In genomic region chr19:3868770-3869456, GRCh38 we compare ENCODE assay signal across 9 cellular contexts. TPM values are rescaled to one million over a fixed set of nuclear protein-coding genes. Genes with fewer than 3 reads are reported as not detected.
DNase-seq lines count a peak whose midpoint lies in the region; ATAC-seq, FAIRE-seq and TF ChIP-seq lines count a peak whose summit lies in the region.
"Had no signal": no experiment of that assay in that cellular context is flagged by ENCODE, and none has a peak within 500 bp of the region (broad histone marks: within the 10 kb centered on the region; RNA-seq: fewer than 3 reads in every experiment).

TSS of gene ZFR2 (minus strand) at chr19:3869038. CDS start at chr19:3869017, 21 bp downstream.

- TF ChIP-seq CTCF in WTC11 (IDR thresholded peaks at IDR 0.05) (no peak), smooth muscle cell (IDR thresholded peaks at IDR 0.05; ENCODE audit: borderline replicate concordance, insufficient read depth, poor library complexity, severe bottlenecking) (no peak)

- 6% methylated on average over 62 of the region's 62 CpGs for WGBS in ectodermal cell, 2 experiments
- 36% methylated on average over 10 of the region's 62 CpGs for WGBS in smooth muscle cell (ENCODE audit: low lambda C conversion rate)
- 10 to 34% (median 21%) methylated on average over 18 to 62 of the region's 62 CpGs for WGBS in small intestine, 3 donors

- ATAC-seq in WTC11, result peak; percentile 73
- ATAC-seq in HG02870 (IDR thresholded peaks at IDR 0.05; ENCODE audit: unreplicated experiment), result no peak
- ATAC-seq in HG03565 (IDR thresholded peaks at IDR 0.05; ENCODE audit: unreplicated experiment), result no peak
- ATAC-seq in HG02571 (IDR thresholded peaks at IDR 0.05; ENCODE audit: unreplicated experiment), result no peak
- ATAC-seq: left lung had no signal

- peak within 1 kb of the TSS; percentile 36; the same call in 1 of the 2 replicates for H3K27ac Mint-ChIP-seq in WTC11

- peaks cover 44% of the 10 kb centered on the region for H3K27me3 Mint-ChIP-seq in WTC11 (ENCODE audit: low read depth)

- DNase-seq in G401 (ENCODE audit: low spot score), result peak; percentile 27
- DNase-seq in WTC11 (ENCODE audit: low spot score), result peak; percentile 83
- DNase-seq in smooth muscle cell (lab: John Stamatoyannopoulos, UW; ENCODE audit: unreplicated experiment), result no peak
- no peak for DNase-seq in small intestine

- no peaks in the 10 kb centered on the region for H3F3A ChIP-seq in smooth muscle cell (ENCODE audit: low read depth)

- no peaks in the 10 kb centered on the region for H3K79me2 ChIP-seq in smooth muscle cell (ENCODE audit: low read depth)

- H2AFZ ChIP-seq in smooth muscle cell (ENCODE audit: low read depth), result no peak within 1 kb of the TSS

- H3K4me2 ChIP-seq in smooth muscle cell, result peak within 1 kb of the TSS; percentile 80

- CTCF ChIA-PET in WTC11 (lab: Charles Lee), result interaction anchor here (1.8 to 2.1 kb wide), 2 partner anchors 12 to 119 kb away, joined by 5 to 8 read pairs; partner anchors contain the start of gene ATCAY

- H3K4me1 ChIP-seq in ectodermal cell (ENCODE audit: control insufficient read depth, insufficient read depth, low read length) (peaks cover 10% of the 10 kb centered on the region), smooth muscle cell (ENCODE audit: low read depth) (no peaks in the 10 kb centered on the region), small intestine (ENCODE audit: control insufficient read depth in 2 of 2, insufficient read depth in 1 of 2, low read depth in 1 of 2, low read length in 1 of 2) (no peaks in the 10 kb centered on the region)
- H3K4me1 ChIP-seq: left lung had no signal

- H3K9me3 Mint-ChIP-seq in WTC11, result peaks cover 7% of the 10 kb centered on the region

- H3K36me3 ChIP-seq in ectodermal cell (ENCODE audit: control insufficient read depth, insufficient read depth, low read length) (no peaks in the 10 kb centered on the region), smooth muscle cell (ENCODE audit: low read depth) (no peaks in the 10 kb centered on the region), small intestine (ENCODE audit: control insufficient read depth in 2 of 2, insufficient read depth in 2 of 2, low read length in 2 of 2) (no peaks in the 10 kb centered on the region)
- H3K36me3 ChIP-seq: left lung had no signal

- H3K9me3 ChIP-seq in ectodermal cell (ENCODE audit: control insufficient read depth, low read length) (peaks cover 3% of the 10 kb centered on the region), smooth muscle cell (replicated peaks; ENCODE audit: low read depth) (no peaks in the 10 kb centered on the region), small intestine (ENCODE audit: control insufficient read depth, low read depth) (no peaks in the 10 kb centered on the region)
- H3K9me3 ChIP-seq: left lung had no signal

- H3K27me3 ChIP-seq in ectodermal cell (ENCODE audit: control insufficient read depth, insufficient read depth, low read length, poor library complexity, severe bottlenecking) (peaks cover 35% of the 10 kb centered on the region), smooth muscle cell (ENCODE audit: low read depth) (peaks cover 35% of the 10 kb centered on the region), small intestine (ENCODE audit: control insufficient read depth in 2 of 2, insufficient read depth in 2 of 2, low read length in 2 of 2) (peaks cover 3 to 23% of the 10 kb centered on the region in 2 donors)

- in situ Hi-C loops in G401 (cut with HindIII; ENCODE audit: low sequenced_read_pairs), result loop anchor here (25.0 kb wide), 1 partner anchor 343 kb away; no protein-coding TSS in a partner anchor

- peaks cover 17% of the 10 kb centered on the region for H3K4me1 Mint-ChIP-seq in WTC11

- H3K36me3 Mint-ChIP-seq in WTC11, result peaks cover 10% of the 10 kb centered on the region

- FAIRE-seq in small intestine (lab: Jason Lieb, UNC), result no peak

- peak within 1 kb of the TSS; percentile 53 for H3K27ac ChIP-seq in ectodermal cell (ENCODE audit: insufficient read depth, low read depth, low read length, poor library complexity, severe bottlenecking)
- no peak within 1 kb of the TSS for H3K27ac ChIP-seq in smooth muscle cell (ENCODE audit: low read depth)
- H3K27ac ChIP-seq in small intestine (ENCODE audit: low read depth in 1 of 2, low read length in 1 of 2), result no peak within 1 kb of the TSS
- H3K27ac ChIP-seq: left lung had no signal

- H3K4me3 ChIP-seq in ectodermal cell (ENCODE audit: insufficient read depth, low read depth, low read length) (peak within 1 kb of the TSS; percentile 43), smooth muscle cell (peak within 1 kb of the TSS; percentile 36), small intestine (ENCODE audit: low read depth in 1 of 2, low read length in 2 of 2) (no peak within 1 kb of the TSS)
- H3K4me3 ChIP-seq: left lung had no signal

- POLR2A ChIA-PET in WTC11 (lab: Charles Lee), result interaction anchor here (1.0 to 1.3 kb wide), 2 partner anchors 13 to 116 kb away, joined by 3 to 4 read pairs; partner anchors contain the start of gene EEF2

- no peaks in the 10 kb centered on the region for H4K20me1 ChIP-seq in smooth muscle cell (ENCODE audit: low read depth)

- H3K9ac ChIP-seq in smooth muscle cell (ENCODE audit: low read depth), result no peak within 1 kb of the TSS

- peak within 1 kb of the TSS; percentile 65 for H3K4me3 Mint-ChIP-seq in WTC11

TF ChIP-seq in WTC11, 78 proteins besides CTCF, POLR2A, EP300 and RAD21 (continues in another document):
- TF ChIP-seq JUN (CRISPR knock-in tag; IDR thresholded peaks at IDR 0.05) (peak; percentile 99), RORB (CRISPR knock-in tag; IDR thresholded peaks at IDR 0.05) (no peak), MAX (CRISPR knock-in tag; IDR thresholded peaks at IDR 0.05) (peak; percentile 100), CREB1 (CRISPR knock-in tag; IDR thresholded peaks at IDR 0.05) (peak; percentile 99), ZNF219 (CRISPR knock-in tag; IDR thresholded peaks at IDR 0.05; ENCODE audit: borderline replicate concordance) (peak; percentile 98), SOX15 (CRISPR knock-in tag; IDR thresholded peaks at IDR 0.05) (no peak), ZNF396 (CRISPR knock-in tag; IDR thresholded peaks at IDR 0.05; ENCODE audit: borderline replicate concordance) (no peak), IRF2 (CRISPR knock-in tag; IDR thresholded peaks at IDR 0.05; ENCODE audit: borderline replicate concordance, low read depth) (peak; percentile 98), GRHL2 (CRISPR knock-in tag; IDR thresholded peaks at IDR 0.05; ENCODE audit: insufficient replicate concordance, severe bottlenecking) (no peak), ATF2 (CRISPR knock-in tag; IDR thresholded peaks at IDR 0.05; ENCODE audit: borderline replicate concordance, low read depth) (peak; percentile 98), SMAD3 (CRISPR knock-in tag; IDR thresholded peaks at IDR 0.05; ENCODE audit: borderline replicate concordance) (peak; percentile 100), ZNF232 (CRISPR knock-in tag; IDR thresholded peaks at IDR 0.05) (peak; percentile 100), ZBTB21 (CRISPR knock-in tag; IDR thresholded peaks at IDR 0.05; ENCODE audit: borderline replicate concordance) (peak; percentile 99), STAT6 (CRISPR knock-in tag; conservative IDR thresholded peaks at IDR 0.05; ENCODE audit: low read depth) (peak; percentile 99), E2F5 (CRISPR knock-in tag; IDR thresholded peaks at IDR 0.05) (peak; percentile 99)

RNA-seq across cellular contexts. Expression of gene ZFR2, which starts in this region (rescaled TPM):
- 22.5 and 49.8 TPM in 2 replicates for total RNA-seq in G401 (2014; rRNA removed; shearing (Covaris generic))
- 17.5 to 25.5 TPM (median 22.6 TPM) in 3 replicates for total RNA-seq in WTC11 (2021)
- polyA plus RNA-seq in ectodermal cell (2013, experiment 1 of 4), result 22.6 TPM
- polyA plus RNA-seq in ectodermal cell (2013, experiment 2 of 4), result 22.3 TPM
- polyA plus RNA-seq in ectodermal cell (2013, experiment 3 of 4), result 21.1 TPM
- polyA plus RNA-seq in ectodermal cell (2013, experiment 4 of 4), result 22.5 TPM
- total RNA-seq in smooth muscle cell, result 0.54 and 1.4 TPM in 2 replicates
- polyA plus RNA-seq in smooth muscle cell, result 1.8 and 4.8 TPM in 2 replicates
- under 1 TPM in 1 of 3 donors, not detected in 2; 0.75 TPM for polyA plus RNA-seq in small intestine

Comparison
In these comparisons a context has a peak if more than half of its experiments do, and no peak if none do; other contexts are left out.
1. DNase-seq: peak in G401 (single experiment) and WTC11 (single experiment); none in smooth muscle cell (single experiment) and small intestine (single experiment).
2. H3K4me3 ChIP-seq: peak in ectodermal cell (single experiment) and smooth muscle cell (single experiment); none in small intestine (0 of 2).